In the genomic region with DNA sequence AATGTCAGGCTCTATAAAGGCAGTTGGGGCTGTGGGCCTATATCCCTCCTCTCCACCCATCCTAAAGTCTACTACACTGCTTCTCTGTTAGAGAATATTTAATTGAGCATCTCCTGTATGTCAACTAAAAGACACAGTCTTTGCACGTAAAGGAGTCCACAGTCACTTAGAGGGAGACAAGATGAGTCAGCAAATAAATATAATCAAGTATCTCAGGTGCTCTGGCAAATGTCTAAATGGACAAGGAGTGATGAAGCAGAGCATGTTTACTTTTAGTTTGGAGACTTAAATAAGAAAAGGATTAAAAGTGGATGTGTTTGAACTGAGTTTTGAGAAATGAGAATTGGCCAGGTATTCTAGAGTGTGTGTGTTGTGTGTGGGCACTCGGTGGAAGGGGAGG, we compare ENCODE assay signal across 19 cellular contexts.
"Had no signal": no experiment of that assay in that cellular context is flagged by ENCODE, and none has a peak within 500 bp of the region (broad histone marks: within the 10 kb centered on the region; RNA-seq: fewer than 3 reads in every experiment).

No MANE protein-coding gene starts in this region.

- DNase-seq: dermis blood vessel endothelial cell; esophagus squamous epithelium; foreskin fibroblast; glutamatergic neuron; islet precursor cell; mammary epithelial cell; naive thymus-derived CD4-positive, alpha-beta T cell; nephron progenitor cell; psoas muscle; retina; sigmoid colon; stimulated activated naive CD8-positive, alpha-beta T cell treated with anti-CD3 and anti-CD28 coated beads, Interleukin-15, Interleukin-2, amounts not matched to agents 100 U/mL and 50 U/mL, for 24 hours; tibial artery; upper lobe of left lung; uterus had no signal

- H3K27me3 ChIP-seq: esophagus squamous epithelium, gastroesophageal sphincter, neutrophil, sigmoid colon, tibial artery, upper lobe of left lung, uterus had no signal

- H3K9me3 ChIP-seq: esophagus squamous epithelium, gastroesophageal sphincter, neutrophil, psoas muscle, sigmoid colon, tibial artery, upper lobe of left lung, uterus had no signal

- H3K36me3 ChIP-seq: esophagus squamous epithelium, gastroesophageal sphincter, neutrophil, sigmoid colon, tibial artery, upper lobe of left lung, uterus had no signal

- H3K4me3 ChIP-seq: esophagus squamous epithelium, gastroesophageal sphincter, psoas muscle, sigmoid colon, skin epidermis, tibial artery, upper lobe of left lung, uterus had no signal

- ATAC-seq: gastroesophageal sphincter; left lobe of liver; naive thymus-derived CD4-positive, alpha-beta T cell; psoas muscle; stimulated activated naive CD8-positive, alpha-beta T cell treated with anti-CD3 and anti-CD28 coated beads, Interleukin-15, Interleukin-2, amounts not matched to agents 100 U/mL and 50 U/mL, for 24 hours had no signal

- H3K27ac ChIP-seq: esophagus squamous epithelium, gastroesophageal sphincter, neutrophil, psoas muscle, sigmoid colon, skin epidermis, tibial artery, upper lobe of left lung, uterus had no signal
